13 cellular contexts compared by ENCODE assay signal in the genomic region with DNA sequence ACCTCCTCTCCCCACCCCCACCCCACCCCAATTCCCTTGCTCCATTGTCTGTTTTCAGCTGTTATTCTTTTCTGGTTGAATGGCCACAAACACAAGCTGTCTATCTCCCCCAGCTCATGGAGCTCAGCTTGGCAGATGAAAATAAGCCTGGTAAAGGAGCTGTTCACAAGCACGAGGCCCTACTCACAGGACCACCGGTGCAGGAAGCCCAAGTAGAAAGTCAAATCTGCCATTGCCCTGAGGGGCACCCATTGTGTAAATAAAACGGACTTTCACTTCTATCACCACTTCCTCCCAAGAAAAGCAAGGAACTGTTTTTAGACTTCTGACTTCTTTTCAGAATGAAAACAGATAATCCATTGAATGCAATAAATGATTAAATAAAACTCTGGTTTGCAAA. TPM values are rescaled to one million over a fixed set of nuclear protein-coding genes. Genes with fewer than 3 reads are reported as not detected.
DNase-seq lines count a peak whose midpoint lies in the region; ATAC-seq and TF ChIP-seq lines count a peak whose summit lies in the region.
"Had no signal": no experiment of that assay in that cellular context is flagged by ENCODE, and none has a peak within 500 bp of the region (broad histone marks: within the 10 kb centered on the region; RNA-seq: fewer than 3 reads in every experiment).

No MANE protein-coding gene starts in this region.

- H3K36me3 Mint-ChIP-seq in HFFc6 (ENCODE audit: low read depth) = peaks cover 21% of the 10 kb centered on the region

- H3K4me3 ChIP-seq in heart left ventricle = peak overlapping the region in 2 of 12 donors; percentile 66 to 72
- H3K4me3 ChIP-seq in vagina = peak overlapping the region; percentile 9 to 69

- 35 to 44% (median 40%) methylated on average over 3 of the region's 3 CpGs for WGBS in heart left ventricle, 4 donors

- DNase-seq in heart left ventricle (no peak), cardiac septum (ENCODE audit: low spot score) (no peak), SK-MEL-5 (ENCODE audit: low read depth, low spot score) (peak; percentile 95), left kidney (ENCODE audit: low read depth, low spot score) (peak; percentile 22), vagina (ENCODE audit: extremely low spot score in 2 of 2) (no peak), cerebellar cortex (ENCODE audit: low spot score) (no peak), NCI-H510A treated with DMSO at 0.1 percent for 48 hours (lab: John Stamatoyannopoulos, UW) (no peak), HFFc6 (no peak)
- DNase-seq: C1 segment of cervical spinal cord; effector CD4-positive, alpha-beta T cell; NCI-H1048; ovary; Right ventricle myocardium superior had no signal

- TF ChIP-seq POLR2A in heart left ventricle (IDR thresholded peaks at IDR 0.05) (no peak), vagina (IDR thresholded peaks at IDR 0.05) (no peak)

- peaks cover 2% of the 10 kb centered on the region; the same call in 1 of the 2 replicates for H3K9me3 Mint-ChIP-seq in HFFc6

- intact Hi-C loops in heart left ventricle (cut with DNase I) (no loop called here), cardiac septum (cut with DNase I) (no loop called here), vagina (cut with DNase I) (no loop called here)

- no peak for TF ChIP-seq CTCF in heart left ventricle (IDR thresholded peaks at IDR 0.05)
- no peak for TF ChIP-seq CTCF in vagina (IDR thresholded peaks at IDR 0.05)
- no peak for TF ChIP-seq CTCF in HFFc6 (IDR thresholded peaks at IDR 0.05)

- H3K4me1 Mint-ChIP-seq in HFFc6 (ENCODE audit: low read depth) = peaks cover 61% of the 10 kb centered on the region

- H3K27me3 Mint-ChIP-seq in HFFc6 (ENCODE audit: insufficient read depth) = peaks cover 12% of the 10 kb centered on the region

- no peaks in the 10 kb centered on the region for H3K36me3 ChIP-seq in heart left ventricle
- no peaks in the 10 kb centered on the region for H3K36me3 ChIP-seq in vagina
- H3K36me3 ChIP-seq: ovary had no signal

- in situ Hi-C loops in SK-MEL-5 (cut with HindIII; ENCODE audit: low pct_unique_long_range_greater_than_20kb, low sequenced_read_pairs) = no loop called here

- H3K4me1 ChIP-seq in heart left ventricle (peaks cover 0 to 68% (median 23%) of the 10 kb centered on the region in 12 donors), vagina (peaks cover 63% of the 10 kb centered on the region)

- H3K9me3 ChIP-seq in heart left ventricle (peaks cover 0 to 5% (median 0%) of the 10 kb centered on the region in 12 donors), vagina (no peaks in the 10 kb centered on the region)
- H3K9me3 ChIP-seq: ovary had no signal

- no peaks in the 10 kb centered on the region for H3K27me3 ChIP-seq in heart left ventricle
- no peaks in the 10 kb centered on the region for H3K27me3 ChIP-seq in vagina
- H3K27me3 ChIP-seq: ovary had no signal

- H3K27ac ChIP-seq in heart left ventricle (peak overlapping the region in 9 of 12 donors; percentile 3 to 85 (median 63)), vagina (peak overlapping the region; percentile 91)
- H3K27ac ChIP-seq: ovary had no signal

- H3K4me3 Mint-ChIP-seq in HFFc6 = no peak overlapping the region

- no peak overlapping the region; the same call in 1 of the 2 replicates for H3K27ac Mint-ChIP-seq in HFFc6

- no peak for ATAC-seq in heart left ventricle

RNA-seq across cellular contexts. Expression of gene RIPOR2, which starts 27.8 kb away (rescaled TPM):
- 10 to 100 TPM in 1 of 9 donors, 1 to 10 TPM in 8; 2.7 to 14.2 (median 4.6) TPM for total RNA-seq in heart left ventricle
- 1 to 10 TPM in 1 of 2 donors, under 1 TPM in 1; 0.76 to 1.9 TPM for polyA plus RNA-seq in heart left ventricle
- total RNA-seq in cardiac septum = 11.2 TPM
- total RNA-seq in SK-MEL-5 (2014; rRNA removed; shearing (Covaris generic)) = 6.7 and 7.4 TPM in 2 replicates
- polyA plus RNA-seq in SK-MEL-5 (2015; cell fraction: cytosol; rRNA removed) = 4.1 and 6.3 TPM in 2 replicates
- 3.1 and 3.8 TPM in 2 replicates for polyA plus RNA-seq in SK-MEL-5 (2015; cell fraction: nucleus; rRNA removed)
- total RNA-seq in vagina = 19.4 TPM
- total RNA-seq in HFFc6 (2021; fragmentation: NEBNext Ultra II Directional; extraction: Animal tissue kit (Norgen Biotek cat#: 25700)) = 10 to 100 TPM in 4 of 6 experiments, 1 to 10 TPM in 2; 9.1 to 20.7 (median 10.2) TPM

Comparison
In these comparisons a context has a peak if more than half of its experiments do, and no peak if none do; other contexts are left out.
1. DNase-seq: peak in SK-MEL-5 (single experiment) and left kidney (single experiment); none in heart left ventricle (0 of 5), cardiac septum (single experiment), vagina (0 of 2), cerebellar cortex (single experiment), NCI-H510A treated with DMSO at 0.1 percent for 48 hours (single experiment) and HFFc6 (single experiment).